1 cellular context compared by ENCODE assay signal in the genomic region with DNA sequence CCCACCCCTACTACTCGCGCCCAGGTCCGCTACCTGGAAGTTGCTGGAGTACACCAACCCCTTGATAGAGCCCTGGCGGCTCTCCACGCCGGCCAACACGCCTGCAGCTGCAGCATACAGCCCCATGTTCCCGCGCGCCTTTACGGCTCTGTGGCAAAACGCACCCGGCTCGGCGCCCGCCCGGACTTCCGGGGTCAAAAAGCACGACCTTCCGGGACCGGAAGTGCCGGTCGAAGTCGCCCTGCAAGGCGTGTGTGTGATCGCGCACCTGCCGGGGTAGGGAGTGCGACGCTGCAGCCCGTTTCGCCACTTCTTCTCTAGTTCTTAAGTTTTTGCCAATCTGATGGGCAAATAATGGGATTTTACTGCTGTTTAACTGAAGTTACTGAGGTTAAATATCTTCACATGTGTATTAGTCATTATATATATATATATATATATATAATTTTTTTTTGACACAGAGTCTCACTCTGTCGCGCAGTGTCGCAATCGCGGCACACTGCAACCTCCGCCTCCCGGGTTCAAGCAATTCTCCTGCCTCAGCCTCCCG.
TF ChIP-seq lines count a peak whose summit lies in the region.

NSUN5 (minus strand) TSS at position 162 of the 550 bp plus-strand sequence; CDS start at position 126, 36 bp downstream.

TF ChIP-seq in HepG2, 621 proteins besides CTCF, POLR2A, EP300 and RAD21 (continued from another document and continues in another):
- TF ChIP-seq NR2C2 (CRISPR knock-in tag; IDR thresholded peaks at IDR 0.05; ENCODE audit: borderline replicate concordance) (peak; percentile 98), POGZ (CRISPR knock-in tag; IDR thresholded peaks at IDR 0.05) (peak; percentile 57; the same call in 1 of the 2 replicates), SIN3B (IDR thresholded peaks at IDR 0.05; ENCODE audit: low read length) (no peak), PLRG1 (conservative IDR thresholded peaks at IDR 0.05) (no peak), MAZ (IDR thresholded peaks at IDR 0.05; ENCODE audit: borderline replicate concordance, low read depth, low read length) (no peak), MAZ (CRISPR knock-in tag; IDR thresholded peaks at IDR 0.05; ENCODE audit: low read depth) (peak; percentile 70; the same call in 1 of the 2 replicates), ZBTB34 (CRISPR knock-in tag; IDR thresholded peaks at IDR 0.05) (no peak), ZNF513 (CRISPR knock-in tag; conservative IDR thresholded peaks at IDR 0.05) (no peak), SP2 (CRISPR knock-in tag; IDR thresholded peaks at IDR 0.05) (peak; percentile 42; the same call in 1 of the 2 replicates), ZNF543 (CRISPR knock-in tag; IDR thresholded peaks at IDR 0.05) (peak; percentile 90), ZNF160 (CRISPR knock-in tag; IDR thresholded peaks at IDR 0.05) (no peak), ZBTB10 (CRISPR knock-in tag; IDR thresholded peaks at IDR 0.05; ENCODE audit: borderline replicate concordance) (peak; percentile 71; the same call in 1 of the 2 replicates), ZNF652 (CRISPR knock-in tag; IDR thresholded peaks at IDR 0.05; ENCODE audit: borderline replicate concordance, low read depth) (no peak), NR1H2 (CRISPR knock-in tag; IDR thresholded peaks at IDR 0.05; ENCODE audit: borderline replicate concordance, low read depth) (no peak), PITX1 (CRISPR knock-in tag; IDR thresholded peaks at IDR 0.05) (peak; percentile 37; the same call in 1 of the 2 replicates), PLSCR1 (CRISPR knock-in tag; IDR thresholded peaks at IDR 0.05; ENCODE audit: borderline replicate concordance) (no peak; the same call in 1 of the 2 replicates), FOXJ3 (CRISPR knock-in tag; IDR thresholded peaks at IDR 0.05; ENCODE audit: borderline replicate concordance) (0 out of 2 replicates have a peak, but pooled peaks have one; percentile 35), ZNF501 (CRISPR knock-in tag; IDR thresholded peaks at IDR 0.05) (no peak), ZNF138 (CRISPR knock-in tag; IDR thresholded peaks at IDR 0.05; ENCODE audit: low read depth) (peak; percentile 53; the same call in 1 of the 2 replicates), REPIN1 (CRISPR knock-in tag; IDR thresholded peaks at IDR 0.05; ENCODE audit: borderline replicate concordance, low read depth) (no peak), ZNF431 (CRISPR knock-in tag; IDR thresholded peaks at IDR 0.05; ENCODE audit: borderline replicate concordance, low read depth) (peak; percentile 68; the same call in 1 of the 2 replicates), ZNF770 (CRISPR knock-in tag; IDR thresholded peaks at IDR 0.05) (no peak), ZNF550 (CRISPR knock-in tag; IDR thresholded peaks at IDR 0.05; ENCODE audit: borderline replicate concordance) (no peak), YEATS2 (CRISPR knock-in tag; IDR thresholded peaks at IDR 0.05; ENCODE audit: borderline replicate concordance) (peak; percentile 84; the same call in 1 of the 2 replicates), ZNF724P (CRISPR knock-in tag; IDR thresholded peaks at IDR 0.05; ENCODE audit: borderline replicate concordance) (peak; percentile 63; the same call in 1 of the 2 replicates), MBD4 (IDR thresholded peaks at IDR 0.05; ENCODE audit: borderline replicate concordance, low read length) (no peak)
- TF ChIP-seq, protein P1, sequence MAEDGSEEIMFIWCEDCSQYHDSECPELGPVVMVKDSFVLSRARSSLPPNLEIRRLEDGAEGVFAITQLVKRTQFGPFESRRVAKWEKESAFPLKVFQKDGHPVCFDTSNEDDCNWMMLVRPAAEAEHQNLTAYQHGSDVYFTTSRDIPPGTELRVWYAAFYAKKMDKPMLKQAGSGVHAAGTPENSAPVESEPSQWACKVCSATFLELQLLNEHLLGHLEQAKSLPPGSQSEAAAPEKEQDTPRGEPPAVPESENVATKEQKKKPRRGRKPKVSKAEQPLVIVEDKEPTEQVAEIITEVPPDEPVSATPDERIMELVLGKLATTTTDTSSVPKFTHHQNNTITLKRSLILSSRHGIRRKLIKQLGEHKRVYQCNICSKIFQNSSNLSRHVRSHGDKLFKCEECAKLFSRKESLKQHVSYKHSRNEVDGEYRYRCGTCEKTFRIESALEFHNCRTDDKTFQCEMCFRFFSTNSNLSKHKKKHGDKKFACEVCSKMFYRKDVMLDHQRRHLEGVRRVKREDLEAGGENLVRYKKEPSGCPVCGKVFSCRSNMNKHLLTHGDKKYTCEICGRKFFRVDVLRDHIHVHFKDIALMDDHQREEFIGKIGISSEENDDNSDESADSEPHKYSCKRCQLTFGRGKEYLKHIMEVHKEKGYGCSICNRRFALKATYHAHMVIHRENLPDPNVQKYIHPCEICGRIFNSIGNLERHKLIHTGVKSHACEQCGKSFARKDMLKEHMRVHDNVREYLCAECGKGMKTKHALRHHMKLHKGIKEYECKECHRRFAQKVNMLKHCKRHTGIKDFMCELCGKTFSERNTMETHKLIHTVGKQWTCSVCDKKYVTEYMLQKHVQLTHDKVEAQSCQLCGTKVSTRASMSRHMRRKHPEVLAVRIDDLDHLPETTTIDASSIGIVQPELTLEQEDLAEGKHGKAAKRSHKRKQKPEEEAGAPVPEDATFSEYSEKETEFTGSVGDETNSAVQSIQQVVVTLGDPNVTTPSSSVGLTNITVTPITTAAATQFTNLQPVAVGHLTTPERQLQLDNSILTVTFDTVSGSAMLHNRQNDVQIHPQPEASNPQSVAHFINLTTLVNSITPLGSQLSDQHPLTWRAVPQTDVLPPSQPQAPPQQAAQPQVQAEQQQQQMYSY (CRISPR knock-in tag; IDR thresholded peaks at IDR 0.05), result no peak
- TF ChIP-seq, protein P2, sequence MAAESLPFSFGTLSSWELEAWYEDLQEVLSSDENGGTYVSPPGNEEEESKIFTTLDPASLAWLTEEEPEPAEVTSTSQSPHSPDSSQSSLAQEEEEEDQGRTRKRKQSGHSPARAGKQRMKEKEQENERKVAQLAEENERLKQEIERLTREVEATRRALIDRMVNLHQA (CRISPR knock-in tag; IDR thresholded peaks at IDR 0.05), result no peak
- TF ChIP-seq, protein P3, sequence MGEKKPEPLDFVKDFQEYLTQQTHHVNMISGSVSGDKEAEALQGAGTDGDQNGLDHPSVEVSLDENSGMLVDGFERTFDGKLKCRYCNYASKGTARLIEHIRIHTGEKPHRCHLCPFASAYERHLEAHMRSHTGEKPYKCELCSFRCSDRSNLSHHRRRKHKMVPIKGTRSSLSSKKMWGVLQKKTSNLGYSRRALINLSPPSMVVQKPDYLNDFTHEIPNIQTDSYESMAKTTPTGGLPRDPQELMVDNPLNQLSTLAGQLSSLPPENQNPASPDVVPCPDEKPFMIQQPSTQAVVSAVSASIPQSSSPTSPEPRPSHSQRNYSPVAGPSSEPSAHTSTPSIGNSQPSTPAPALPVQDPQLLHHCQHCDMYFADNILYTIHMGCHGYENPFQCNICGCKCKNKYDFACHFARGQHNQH (CRISPR knock-in tag; IDR thresholded peaks at IDR 0.05), result peak; percentile 83; the same call in 1 of the 2 replicates
- TF ChIP-seq, protein P4, sequence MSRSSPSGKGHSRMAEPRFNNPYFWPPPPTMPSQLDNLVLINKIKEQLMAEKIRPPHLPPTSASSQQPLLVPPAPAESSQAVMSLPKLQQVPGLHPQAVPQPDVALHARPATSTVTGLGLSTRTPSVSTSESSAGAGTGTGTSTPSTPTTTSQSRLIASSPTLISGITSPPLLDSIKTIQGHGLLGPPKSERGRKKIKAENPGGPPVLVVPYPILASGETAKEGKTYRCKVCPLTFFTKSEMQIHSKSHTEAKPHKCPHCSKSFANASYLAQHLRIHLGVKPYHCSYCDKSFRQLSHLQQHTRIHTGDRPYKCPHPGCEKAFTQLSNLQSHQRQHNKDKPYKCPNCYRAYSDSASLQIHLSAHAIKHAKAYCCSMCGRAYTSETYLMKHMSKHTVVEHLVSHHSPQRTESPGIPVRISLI (CRISPR knock-in tag; IDR thresholded peaks at IDR 0.05; ENCODE audit: borderline replicate concordance), result no peak
- TF ChIP-seq, protein P5, sequence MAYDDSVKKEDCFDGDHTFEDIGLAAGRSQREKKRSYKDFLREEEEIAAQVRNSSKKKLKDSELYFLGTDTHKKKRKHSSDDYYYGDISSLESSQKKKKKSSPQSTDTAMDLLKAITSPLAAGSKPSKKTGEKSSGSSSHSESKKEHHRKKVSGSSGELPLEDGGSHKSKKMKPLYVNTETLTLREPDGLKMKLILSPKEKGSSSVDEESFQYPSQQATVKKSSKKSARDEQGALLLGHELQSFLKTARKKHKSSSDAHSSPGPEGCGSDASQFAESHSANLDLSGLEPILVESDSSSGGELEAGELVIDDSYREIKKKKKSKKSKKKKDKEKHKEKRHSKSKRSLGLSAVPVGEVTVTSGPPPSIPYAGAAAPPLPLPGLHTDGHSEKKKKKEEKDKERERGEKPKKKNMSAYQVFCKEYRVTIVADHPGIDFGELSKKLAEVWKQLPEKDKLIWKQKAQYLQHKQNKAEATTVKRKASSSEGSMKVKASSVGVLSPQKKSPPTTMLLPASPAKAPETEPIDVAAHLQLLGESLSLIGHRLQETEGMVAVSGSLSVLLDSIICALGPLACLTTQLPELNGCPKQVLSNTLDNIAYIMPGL (CRISPR knock-in tag; IDR thresholded peaks at IDR 0.05; ENCODE audit: borderline replicate concordance in 1 of 2, low read depth in 1 of 2), result peak; percentile 57 to 63; a peak in 2 of 4 replicates
- TF ChIP-seq, protein P6, sequence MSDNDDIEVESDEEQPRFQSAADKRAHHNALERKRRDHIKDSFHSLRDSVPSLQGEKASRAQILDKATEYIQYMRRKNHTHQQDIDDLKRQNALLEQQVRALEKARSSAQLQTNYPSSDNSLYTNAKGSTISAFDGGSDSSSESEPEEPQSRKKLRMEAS (IDR thresholded peaks at IDR 0.05), result peak; percentile 100
